Comparison of ENCODE assay signal across 9 cellular contexts in genomic region chr9:98193336-98193944, GRCh38. TPM values are rescaled to one million over a fixed set of nuclear protein-coding genes. Genes with fewer than 3 reads are reported as not detected.
DNase-seq lines count a peak whose midpoint lies in the region; ATAC-seq, FAIRE-seq and TF ChIP-seq lines count a peak whose summit lies in the region.
"Had no signal": no experiment of that assay in that cellular context is flagged by ENCODE, and none has a peak within 500 bp of the region (broad histone marks: within the 10 kb centered on the region; RNA-seq: fewer than 3 reads in every experiment).

No MANE protein-coding gene starts in this region.

- DNase-seq in Caco-2 (no peak), epithelial cell of esophagus (ENCODE audit: low read depth) (no peak), pancreas (no peak), DMS53 treated with DMSO at 0.1 percent for 48 hours (lab: John Stamatoyannopoulos, UW; ENCODE audit: unreplicated experiment) (no peak), NCI-H1694 (lab: John Stamatoyannopoulos, UW) (no peak)

- H3K4me3 Mint-ChIP-seq in Caco-2 (ENCODE audit: unreplicated experiment) = peak overlapping the region; percentile 81

- TF ChIP-seq CTCF in Caco-2 (IDR thresholded peaks at IDR 0.05; ENCODE audit: insufficient read depth in 1 of 2, low read depth in 1 of 2, low read length in 1 of 2, severe bottlenecking in 1 of 2, unreplicated experiment in 1 of 2) = no peak
- TF ChIP-seq CTCF in OCI-LY3 (IDR thresholded peaks at IDR 0.05; ENCODE audit: low read depth, low read length) = no peak
- no peak for TF ChIP-seq CTCF in epithelial cell of esophagus (IDR thresholded peaks at IDR 0.05; ENCODE audit: insufficient read depth, low read depth, low read length, missing control alignments)
- no peak for TF ChIP-seq CTCF in pancreas (IDR thresholded peaks at IDR 0.05)

- H3K4me3 ChIP-seq in Caco-2 (ENCODE audit: low read depth, low read length) (peak overlapping the region; percentile 69), OCI-LY3 (ENCODE audit: low read length) (peak overlapping the region; percentile 86), epithelial cell of esophagus (ENCODE audit: low read length) (peak overlapping the region; percentile 54), pancreas (peak overlapping the region; percentile 61 to 89 (median 66))

- H3K79me2 ChIP-seq in OCI-LY3 (ENCODE audit: low read length) = no peaks in the 10 kb centered on the region

- H3K36me3 ChIP-seq in Caco-2 (ENCODE audit: control insufficient read depth, insufficient read depth, low read length) (no peaks in the 10 kb centered on the region), OCI-LY3 (replicated peaks; ENCODE audit: low read depth, low read length) (no peaks in the 10 kb centered on the region), pancreas (no peaks in the 10 kb centered on the region)

- H3K27me3 ChIP-seq in Caco-2 (replicated peaks; ENCODE audit: control insufficient read depth, insufficient read depth, low read length) = no peaks in the 10 kb centered on the region
- H3K27me3 ChIP-seq in OCI-LY3 (ENCODE audit: low read depth, low read length) = peaks cover 21% of the 10 kb centered on the region
- no peaks in the 10 kb centered on the region for H3K27me3 ChIP-seq in pancreas

- H3K9me3 Mint-ChIP-seq in Caco-2 (ENCODE audit: unreplicated experiment) = no peaks in the 10 kb centered on the region

- no peak for FAIRE-seq in pancreas (lab: Jason Lieb, UNC)
- FAIRE-seq: islet of Langerhans had no signal

- ATAC-seq in pancreas = no peak
- no peak for ATAC-seq in GM18498 (IDR thresholded peaks at IDR 0.05; ENCODE audit: unreplicated experiment)
- no peak for ATAC-seq in HG02678 (IDR thresholded peaks at IDR 0.05; ENCODE audit: unreplicated experiment)

- POLR2A ChIA-PET in Caco-2 (lab: Charles Lee) = interaction anchor here (0.5 kb wide), 1 partner anchor 271 kb away, joined by 10 read pairs; no protein-coding TSS in a partner anchor

- CTCF ChIA-PET in Caco-2 (lab: Charles Lee) = interaction anchor here (0.7 to 1.4 kb wide), 7 partner anchors 10 to 120 kb away, joined by 3 to 10 read pairs (median 3); partner anchors contain the start of genes TBC1D2 and TRIM14

- H4K20me1 ChIP-seq in OCI-LY3 (ENCODE audit: insufficient read depth, low read length) = no peaks in the 10 kb centered on the region

- peak overlapping the region; percentile 73 for H3K9ac ChIP-seq in OCI-LY3 (ENCODE audit: low read length)

- no peaks in the 10 kb centered on the region for H3K27me3 Mint-ChIP-seq in Caco-2 (ENCODE audit: insufficient read depth, unreplicated experiment)

- peaks cover 25% of the 10 kb centered on the region for H3K4me1 ChIP-seq in Caco-2
- H3K4me1 ChIP-seq in OCI-LY3 (ENCODE audit: low read length) = peaks cover 20% of the 10 kb centered on the region
- H3K4me1 ChIP-seq in pancreas = peaks cover 0 to 3% (median 0%) of the 10 kb centered on the region in 3 donors

- no peak overlapping the region for H3K27ac ChIP-seq in OCI-LY3 (ENCODE audit: low read length)
- peak overlapping the region in 3 of 4 donors; percentile 33 to 69 (median 50) for H3K27ac ChIP-seq in pancreas

- H3K9me3 ChIP-seq in Caco-2 = no peaks in the 10 kb centered on the region
- H3K9me3 ChIP-seq in OCI-LY3 (ENCODE audit: insufficient read depth, low read length) = no peaks in the 10 kb centered on the region
- no peaks in the 10 kb centered on the region for H3K9me3 ChIP-seq in pancreas

- peak overlapping the region; percentile 90 for H2AFZ ChIP-seq in OCI-LY3 (ENCODE audit: low read depth, low read length)

- BruUV-seq in Caco-2 (replicated peaks; lab: Mats Ljungman, UMichigan) = TSS peak; percentile 61

- peaks cover 22% of the 10 kb centered on the region for H3K4me1 Mint-ChIP-seq in Caco-2 (ENCODE audit: low read depth, unreplicated experiment)

- H3K36me3 Mint-ChIP-seq in Caco-2 (ENCODE audit: insufficient read depth, unreplicated experiment) = peaks cover 7% of the 10 kb centered on the region

- H3K4me2 ChIP-seq in OCI-LY3 (ENCODE audit: low read length) = peak overlapping the region; percentile 82

- intact Hi-C loops in Caco-2 (cut with micrococcal nuclease; ENCODE audit: unreplicated experiment) (loop anchor here (1.0 to 2.0 kb wide), 3 partner anchors 23 to 119 kb away; partner anchors contain the start of gene TRIM14), pancreas (cut with DNase I) (no loop called here)

- H3K27ac Mint-ChIP-seq in Caco-2 (ENCODE audit: unreplicated experiment) = peak overlapping the region; percentile 67

- 37% methylated on average over 8 of the region's 8 CpGs for WGBS in pancreas, 2 donors

RNA-seq across cellular contexts. Expression of gene CORO2A, which starts 1.0 kb away (rescaled TPM):
- total RNA-seq in Caco-2 (2022) = 18.9 and 20.0 TPM in 2 replicates
- 1 to 10 TPM in 1 of 6 donors, under 1 TPM in 5; 0.20 to 1.3 (median 0.67) TPM for total RNA-seq in pancreas
- polyA plus RNA-seq in pancreas = under 1 TPM; 0.23 to 0.56 TPM
